Comparison of ENCODE assay signal across 9 cellular contexts in the genomic region with DNA sequence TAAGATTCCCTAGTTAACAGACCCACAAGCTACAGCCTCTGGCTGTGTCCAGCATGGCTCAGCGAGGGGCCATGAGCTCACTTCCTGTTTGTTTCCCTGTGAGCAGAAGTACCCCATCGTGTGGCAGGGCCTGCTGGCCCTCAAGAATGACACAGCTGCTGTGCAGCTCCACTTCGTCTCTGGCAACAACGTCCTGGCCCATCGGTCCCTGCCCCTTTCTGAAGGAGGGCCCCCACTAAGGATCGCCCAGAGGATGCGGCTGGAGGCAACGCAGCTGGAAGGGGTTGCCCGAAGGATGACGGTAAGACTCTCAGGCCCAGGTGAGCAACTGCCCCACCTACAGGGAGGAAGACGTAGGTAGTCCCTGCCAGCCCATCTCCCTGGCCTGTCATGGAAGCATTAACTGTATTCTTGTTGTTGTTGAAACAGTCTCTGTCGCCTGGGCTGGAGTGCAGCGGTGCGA. TPM values are rescaled to one million over a fixed set of nuclear protein-coding genes. Genes with fewer than 3 reads are reported as not detected.
DNase-seq lines count a peak whose midpoint lies in the region; ATAC-seq and TF ChIP-seq lines count a peak whose summit lies in the region.
"Had no signal": no experiment of that assay in that cellular context is flagged by ENCODE, and none has a peak within 500 bp of the region (broad histone marks: within the 10 kb centered on the region; RNA-seq: fewer than 3 reads in every experiment).

No MANE protein-coding gene starts in this region.

- no peak for TF ChIP-seq EP300 in upper lobe of left lung (IDR thresholded peaks at IDR 0.05)

- no peaks in the 10 kb centered on the region for H3K4me1 Mint-ChIP-seq in activated naive CD4-positive, alpha-beta T cell treated with anti-CD3 and anti-CD28 coated beads for 36 hours (ENCODE audit: low read depth)

- no peak for DNase-seq in activated naive CD4-positive, alpha-beta T cell treated with anti-CD3 and anti-CD28 coated beads for 36 hours
- no peak for DNase-seq in activated naive CD4-positive, alpha-beta T cell treated with Interleukin-2 at 50 U/mL for 16 hours
- DNase-seq in iPS-NIHi7 (ENCODE audit: extremely low spot score) (peak; percentile 71), upper lobe of left lung (no peak), prostate gland (ENCODE audit: low spot score) (no peak), glomerular visceral epithelial cell (ENCODE audit: extremely low spot score) (no peak)
- no peak for DNase-seq in effector memory CD4-positive, alpha-beta T cell
- DNase-seq: NCI-H187 treated with DMSO at 0.1 percent for 48 hours had no signal

- H3K9me3 Mint-ChIP-seq in activated naive CD4-positive, alpha-beta T cell treated with anti-CD3 and anti-CD28 coated beads for 36 hours, result no peaks in the 10 kb centered on the region

- WGBS in upper lobe of left lung, 2 donors, result 77 to 94% methylated on average over 8 to 14 of the region's 14 CpGs
- WGBS in prostate gland, result 70% methylated on average over 13 of the region's 14 CpGs

- H3K4me3 Mint-ChIP-seq in activated naive CD4-positive, alpha-beta T cell treated with anti-CD3 and anti-CD28 coated beads for 36 hours, result no peak overlapping the region

- peaks cover 17 to 27% (median 19%) of the 10 kb centered on the region in 4 donors for H3K4me1 ChIP-seq in upper lobe of left lung
- H3K4me1 ChIP-seq in prostate gland (replicated peaks), result no peaks in the 10 kb centered on the region
- no peaks in the 10 kb centered on the region for H3K4me1 ChIP-seq in effector memory CD4-positive, alpha-beta T cell (ENCODE audit: control insufficient read depth, insufficient read depth, low read length, poor library complexity, severe bottlenecking)

- peaks cover 37% of the 10 kb centered on the region for H3K36me3 Mint-ChIP-seq in activated naive CD4-positive, alpha-beta T cell treated with anti-CD3 and anti-CD28 coated beads for 36 hours (ENCODE audit: low read depth)

- H3K27me3 ChIP-seq in upper lobe of left lung (no peaks in the 10 kb centered on the region), prostate gland (replicated peaks; ENCODE audit: insufficient read depth) (no peaks in the 10 kb centered on the region)
- H3K27me3 ChIP-seq in effector memory CD4-positive, alpha-beta T cell (replicated peaks; ENCODE audit: control insufficient read depth, insufficient read depth, low read length, poor library complexity, severe bottlenecking), result no peaks in the 10 kb centered on the region

- TF ChIP-seq CTCF in VCaP (conservative IDR thresholded peaks at IDR 0.05), result peak; percentile 20; the same call in 1 of the 2 replicates
- no peak for TF ChIP-seq CTCF in upper lobe of left lung (IDR thresholded peaks at IDR 0.05)
- no peak for TF ChIP-seq CTCF in prostate gland (IDR thresholded peaks at IDR 0.05)

- H3K27me3 Mint-ChIP-seq in activated naive CD4-positive, alpha-beta T cell treated with anti-CD3 and anti-CD28 coated beads for 36 hours (ENCODE audit: low read depth), result no peaks in the 10 kb centered on the region

- peak overlapping the region; percentile 84 for H3K27ac Mint-ChIP-seq in activated naive CD4-positive, alpha-beta T cell treated with anti-CD3 and anti-CD28 coated beads for 36 hours

- no peaks in the 10 kb centered on the region for H3K9me3 ChIP-seq in upper lobe of left lung
- no peaks in the 10 kb centered on the region for H3K9me3 ChIP-seq in prostate gland
- no peaks in the 10 kb centered on the region for H3K9me3 ChIP-seq in effector memory CD4-positive, alpha-beta T cell (ENCODE audit: control insufficient read depth, low read length)

- TF ChIP-seq POLR2A in upper lobe of left lung (IDR thresholded peaks at IDR 0.05), result no peak
- no peak for TF ChIP-seq POLR2A in prostate gland (IDR thresholded peaks at IDR 0.05)

- CTCF ChIA-PET in activated naive CD4-positive, alpha-beta T cell treated with anti-CD3 and anti-CD28 coated beads for 36 hours (lab: Charles Lee), result interaction anchor here (1.0 to 1.3 kb wide), 2 partner anchors 57 to 146 kb away, joined by 3 read pairs; no protein-coding TSS in a partner anchor

- intact Hi-C loops in activated naive CD4-positive, alpha-beta T cell treated with anti-CD3 and anti-CD28 coated beads for 36 hours (cut with micrococcal nuclease), result no loop called here
- intact Hi-C loops in prostate gland (cut with DNase I), result no loop called here

- no peak for ATAC-seq in upper lobe of left lung (ENCODE audit: low FRiP score in 2 of 2)

- no peak overlapping the region for H3K27ac ChIP-seq in VCaP
- H3K27ac ChIP-seq in upper lobe of left lung, result peak overlapping the region in 3 of 4 donors; percentile 64 to 77 (median 69)
- peak overlapping the region in 1 of 2 donors; percentile 2 for H3K27ac ChIP-seq in prostate gland
- no peak overlapping the region for H3K27ac ChIP-seq in effector memory CD4-positive, alpha-beta T cell (ENCODE audit: insufficient read depth, low read length, poor library complexity, severe bottlenecking)

- H3K36me3 ChIP-seq in upper lobe of left lung (peaks cover 19 to 98% (median 83%) of the 10 kb centered on the region in 4 donors), prostate gland (peaks cover 8 to 20% of the 10 kb centered on the region in 2 donors)
- H3K36me3 ChIP-seq in effector memory CD4-positive, alpha-beta T cell (ENCODE audit: control insufficient read depth, insufficient read depth, low read length), result peaks cover 92% of the 10 kb centered on the region

- H3K4me3 ChIP-seq in upper lobe of left lung, result no peak overlapping the region
- H3K4me3 ChIP-seq in prostate gland, result no peak overlapping the region
- H3K4me3 ChIP-seq in effector memory CD4-positive, alpha-beta T cell (ENCODE audit: insufficient read depth, low read depth, low read length, poor library complexity, severe bottlenecking), result no peak overlapping the region

RNA-seq across cellular contexts. Expression of a gene that starts 38.2 kb away (rescaled TPM):
- total RNA-seq in activated naive CD4-positive, alpha-beta T cell treated with anti-CD3 and anti-CD28 coated beads for 36 hours, result 10 to 100 TPM; 34.8 to 37.5 TPM
- total RNA-seq in upper lobe of left lung (10 to 100 TPM; 34.1 to 94.2 (median 42.9) TPM), prostate gland (10 to 100 TPM; 28.2 to 50.8 TPM)

Comparison
In these comparisons a context has a peak if more than half of its experiments do, and no peak if none do; other contexts are left out.
1. H3K27ac ChIP-seq: peak in upper lobe of left lung (3 of 4); none in VCaP (single experiment) and effector memory CD4-positive, alpha-beta T cell (single experiment).